Comparison of ENCODE assay signal across 8 cellular contexts in the genomic region with DNA sequence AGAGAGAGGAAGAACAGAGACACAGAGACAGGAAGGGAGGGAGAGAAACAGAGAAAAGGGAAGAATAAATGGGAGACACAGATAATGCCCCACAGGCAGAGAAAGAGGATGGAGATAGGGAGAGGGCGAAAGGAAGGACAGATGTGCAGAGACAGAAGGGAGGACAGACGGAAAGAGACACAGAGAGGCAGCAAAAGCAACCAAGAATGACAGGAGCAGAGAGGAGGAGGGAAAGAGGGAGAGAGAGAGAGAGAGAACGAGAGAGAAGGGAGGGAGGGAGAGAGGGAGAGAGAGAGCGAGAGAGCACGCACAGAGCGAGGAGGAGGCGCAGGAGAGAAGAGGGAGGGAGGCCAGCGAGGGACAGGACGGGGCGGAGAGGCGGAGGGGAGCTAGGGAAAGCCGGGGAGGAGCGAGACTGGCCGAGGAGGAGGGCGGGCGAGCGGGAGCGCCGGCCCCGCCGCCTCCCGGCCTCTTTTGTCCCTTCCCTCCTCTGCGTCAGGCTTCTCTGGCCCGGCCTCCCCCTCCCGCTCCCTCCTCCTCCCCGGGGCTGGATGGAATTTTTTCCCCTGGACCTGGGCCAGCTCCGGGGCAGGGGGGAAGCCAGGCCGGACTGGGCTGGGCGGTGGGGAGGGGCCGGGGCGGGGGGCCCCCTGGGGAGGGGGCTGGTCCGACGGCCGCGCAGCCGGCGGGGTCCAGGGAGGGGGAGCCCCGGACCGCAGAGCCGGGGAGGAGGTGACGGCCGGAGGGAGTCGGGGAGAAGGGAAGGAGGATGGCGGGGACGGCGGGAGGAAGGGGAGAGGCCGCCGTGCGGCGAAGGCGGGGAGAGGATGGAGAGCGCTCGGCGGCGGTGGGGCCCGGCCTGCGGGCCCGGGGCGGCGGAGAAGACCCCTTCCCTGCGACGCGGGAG. TPM values are rescaled to one million over a fixed set of nuclear protein-coding genes. Genes with fewer than 3 reads are reported as not detected.
A peak's percentile ranks its signal among the peaks of the same experiment; 100 is the strongest.
DNase-seq lines count a peak whose midpoint lies in the region; FAIRE-seq and TF ChIP-seq lines count a peak whose summit lies in the region.

No MANE protein-coding gene starts in this region.

- peak overlapping the region; percentile 82 to 93 (median 90) for H3K4me3 Mint-ChIP-seq in CD4-positive, alpha-beta memory T cell

- FAIRE-seq in HTR-8/SVneo (lab: Jason Lieb, UNC) (peak; percentile 38), small intestine (lab: Jason Lieb, UNC) (no peak), GM19239 (lab: Jason Lieb, UNC) (no peak)

- H3K4me1 ChIP-seq in CD4-positive, alpha-beta memory T cell (ENCODE audit: insufficient read depth, low read length): peaks cover 6% of the 10 kb centered on the region
- H3K4me1 ChIP-seq in small intestine (ENCODE audit: control insufficient read depth in 2 of 2, insufficient read depth in 1 of 2, low read depth in 1 of 2, low read length in 1 of 2): no peaks in the 10 kb centered on the region

- H3K27me3 ChIP-seq in CD4-positive, alpha-beta memory T cell (ENCODE audit: insufficient read depth, low read length): no peaks in the 10 kb centered on the region
- H3K27me3 ChIP-seq in small intestine (ENCODE audit: control insufficient read depth in 2 of 2, insufficient read depth in 2 of 2, low read length in 2 of 2): no peaks in the 10 kb centered on the region

- CTCF ChIA-PET in CD4-positive, alpha-beta memory T cell (lab: Charles Lee; ENCODE audit: partially characterized antibody): interaction anchor here (2.5 kb wide), 1 partner anchor 15 kb away, joined by 7 read pairs; no protein-coding TSS in a partner anchor

- intact Hi-C loops in CD4-positive, alpha-beta memory T cell (cut with micrococcal nuclease): no loop called here

- POLR2A ChIA-PET in CD4-positive, alpha-beta memory T cell (lab: Charles Lee; ENCODE audit: partially characterized antibody): interaction anchor here (1.2 to 3.9 kb wide), 2 partner anchors 14 to 32 kb away, joined by 3 to 40 read pairs; no protein-coding TSS in a partner anchor

- TF ChIP-seq CTCF in coronary artery (IDR thresholded peaks at IDR 0.05): no peak

- H3K36me3 Mint-ChIP-seq in CD4-positive, alpha-beta memory T cell: peaks cover 3 to 9% of the 10 kb centered on the region in 2 donors

- no peaks in the 10 kb centered on the region for H3K9me3 ChIP-seq in CD4-positive, alpha-beta memory T cell (ENCODE audit: control insufficient read depth in 1 of 2, low read length in 2 of 2)
- no peaks in the 10 kb centered on the region for H3K9me3 ChIP-seq in small intestine (ENCODE audit: control insufficient read depth, low read depth)

- H3K27ac Mint-ChIP-seq in CD4-positive, alpha-beta memory T cell: peak overlapping the region; percentile 68 to 93 (median 87)

- WGBS in small intestine, 3 donors: 1% methylated on average over 20 to 63 of the region's 63 CpGs

- H3K36me3 ChIP-seq in CD4-positive, alpha-beta memory T cell (ENCODE audit: insufficient read depth, low read length): no peaks in the 10 kb centered on the region
- H3K36me3 ChIP-seq in small intestine (ENCODE audit: control insufficient read depth in 2 of 2, insufficient read depth in 2 of 2, low read length in 2 of 2): no peaks in the 10 kb centered on the region

- peaks cover 2 to 3% of the 10 kb centered on the region in 2 donors for H3K27me3 Mint-ChIP-seq in CD4-positive, alpha-beta memory T cell

- H3K4me1 Mint-ChIP-seq in CD4-positive, alpha-beta memory T cell: peaks cover 10 to 31% (median 18%) of the 10 kb centered on the region in 4 donors

- H3K9me3 Mint-ChIP-seq in CD4-positive, alpha-beta memory T cell: peaks cover 0 to 24% (median 11%) of the 10 kb centered on the region in 8 donors

- H3K27ac ChIP-seq in CD4-positive, alpha-beta memory T cell (ENCODE audit: low read depth, low read length): no peak overlapping the region
- H3K27ac ChIP-seq in coronary artery (peak overlapping the region; percentile 99), small intestine (ENCODE audit: low read depth in 1 of 2, low read length in 1 of 2) (peak overlapping the region in 1 of 2 donors; percentile 61)

- no peak overlapping the region for H3K4me3 ChIP-seq in CD4-positive, alpha-beta memory T cell (ENCODE audit: low read length in 2 of 2)
- H3K4me3 ChIP-seq in coronary artery (peak overlapping the region; percentile 95), small intestine (ENCODE audit: low read depth in 1 of 2, low read length in 2 of 2) (peak overlapping the region; percentile 32 to 46)

- peak in 1 of 5 donors; percentile 51 for DNase-seq in CD4-positive, alpha-beta memory T cell
- DNase-seq in HTR-8/SVneo (ENCODE audit: insufficient read length, low spot score): peak; percentile 67
- peak; percentile 60 for DNase-seq in SHP77 treated with DMSO at 0.1 percent for 48 hours (lab: John Stamatoyannopoulos, UW)
- DNase-seq in coronary artery (ENCODE audit: low spot score): peak; percentile 97
- peak; percentile 95 for DNase-seq in kidney tubule cell (ENCODE audit: low spot score)
- peak; percentile 35 for DNase-seq in small intestine
- DNase-seq in NAMALWA (ENCODE audit: low spot score): no peak
- DNase-seq in GM19239 (ENCODE audit: insufficient read length, low spot score): no peak

RNA-seq across cellular contexts. Expression of a gene that starts 4.2 kb away (rescaled TPM):
- 10 to 100 TPM; 10.2 to 11.0 TPM for total RNA-seq in CD4-positive, alpha-beta memory T cell
- 1 to 10 TPM; 2.5 to 2.9 TPM for polyA plus RNA-seq in CD4-positive, alpha-beta memory T cell
- 1 to 10 TPM in 1 of 3 donors, not detected in 2; 4.1 TPM for polyA plus RNA-seq in small intestine

RNA-seq across cellular contexts. Expression of a gene that starts 34.9 kb away (rescaled TPM):
- total RNA-seq in CD4-positive, alpha-beta memory T cell: not detected
- polyA plus RNA-seq in CD4-positive, alpha-beta memory T cell: not detected
- 1 to 10 TPM in 1 of 3 donors, not detected in 2; 1.1 TPM for polyA plus RNA-seq in small intestine

RNA-seq across cellular contexts. Expression of a gene that starts 42.3 kb away (rescaled TPM):
- total RNA-seq in CD4-positive, alpha-beta memory T cell: 1 to 10 TPM in 1 of 2 experiments, under 1 TPM in 1; 0.69 to 1.4 TPM
- polyA plus RNA-seq in CD4-positive, alpha-beta memory T cell: under 1 TPM in 1 of 2 donors, not detected in 1; 0.11 TPM
- 1 to 10 TPM in 1 of 3 donors, not detected in 2; 2.3 TPM for polyA plus RNA-seq in small intestine

RNA-seq across cellular contexts. Expression of a gene that starts 58.7 kb away (rescaled TPM):
- not detected for total RNA-seq in CD4-positive, alpha-beta memory T cell
- not detected for polyA plus RNA-seq in CD4-positive, alpha-beta memory T cell
- polyA plus RNA-seq in small intestine: not detected

Comparison
In these comparisons a context has a peak if more than half of its experiments do, and no peak if none do; other contexts are left out.
1. DNase-seq: peak in HTR-8/SVneo (single experiment), SHP77 treated with DMSO at 0.1 percent for 48 hours (single experiment), coronary artery (single experiment), kidney tubule cell (single experiment) and small intestine (single experiment); none in NAMALWA (single experiment) and GM19239 (single experiment).
2. H3K4me3 ChIP-seq: peak in coronary artery (single experiment) and small intestine (2 of 2); none in CD4-positive, alpha-beta memory T cell (0 of 2).